ENCODE assay signal across 1 cellular context in the genomic region with DNA sequence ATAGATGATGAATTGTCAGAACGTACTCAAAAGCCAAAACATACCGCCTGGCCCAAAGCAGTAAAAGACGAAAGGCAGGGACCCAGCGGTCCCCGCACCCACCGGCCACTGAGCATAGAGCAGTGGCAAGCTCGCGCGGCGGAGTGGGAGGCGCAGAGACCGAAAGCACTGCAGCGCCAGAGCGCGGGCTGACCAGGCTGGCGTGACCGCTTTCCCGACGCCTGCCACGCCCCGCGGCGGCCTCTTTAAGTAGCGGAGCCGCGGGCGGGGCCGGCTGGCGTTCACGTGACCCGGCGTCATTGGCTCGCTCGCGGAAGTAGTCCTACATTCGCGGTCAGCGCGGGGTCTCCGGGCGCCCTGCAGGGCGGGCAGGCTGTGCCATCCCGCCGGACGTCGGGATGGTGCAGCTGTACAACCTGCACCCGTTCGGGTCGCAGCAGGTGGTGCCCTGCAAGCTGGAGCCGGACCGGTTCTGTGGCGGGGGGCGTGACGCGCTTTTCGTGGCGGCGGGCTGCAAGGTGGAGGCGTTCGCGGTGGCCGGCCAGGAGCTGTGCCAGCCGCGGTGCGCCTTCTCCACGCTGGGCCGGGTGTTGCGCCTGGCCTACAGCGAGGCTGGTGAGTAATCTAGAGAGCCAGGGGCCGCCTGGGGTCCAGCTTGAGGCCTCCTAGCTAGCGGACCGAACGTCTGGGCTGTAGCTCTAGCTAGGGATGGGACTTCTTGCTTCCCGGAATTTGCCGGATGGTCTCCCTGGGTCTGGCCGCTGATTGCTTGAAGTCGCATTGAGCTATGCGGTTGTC.
A peak's percentile ranks its signal among the peaks of the same experiment; 100 is the strongest.
TF ChIP-seq lines count a peak whose summit lies in the region.

A gene with protein sequence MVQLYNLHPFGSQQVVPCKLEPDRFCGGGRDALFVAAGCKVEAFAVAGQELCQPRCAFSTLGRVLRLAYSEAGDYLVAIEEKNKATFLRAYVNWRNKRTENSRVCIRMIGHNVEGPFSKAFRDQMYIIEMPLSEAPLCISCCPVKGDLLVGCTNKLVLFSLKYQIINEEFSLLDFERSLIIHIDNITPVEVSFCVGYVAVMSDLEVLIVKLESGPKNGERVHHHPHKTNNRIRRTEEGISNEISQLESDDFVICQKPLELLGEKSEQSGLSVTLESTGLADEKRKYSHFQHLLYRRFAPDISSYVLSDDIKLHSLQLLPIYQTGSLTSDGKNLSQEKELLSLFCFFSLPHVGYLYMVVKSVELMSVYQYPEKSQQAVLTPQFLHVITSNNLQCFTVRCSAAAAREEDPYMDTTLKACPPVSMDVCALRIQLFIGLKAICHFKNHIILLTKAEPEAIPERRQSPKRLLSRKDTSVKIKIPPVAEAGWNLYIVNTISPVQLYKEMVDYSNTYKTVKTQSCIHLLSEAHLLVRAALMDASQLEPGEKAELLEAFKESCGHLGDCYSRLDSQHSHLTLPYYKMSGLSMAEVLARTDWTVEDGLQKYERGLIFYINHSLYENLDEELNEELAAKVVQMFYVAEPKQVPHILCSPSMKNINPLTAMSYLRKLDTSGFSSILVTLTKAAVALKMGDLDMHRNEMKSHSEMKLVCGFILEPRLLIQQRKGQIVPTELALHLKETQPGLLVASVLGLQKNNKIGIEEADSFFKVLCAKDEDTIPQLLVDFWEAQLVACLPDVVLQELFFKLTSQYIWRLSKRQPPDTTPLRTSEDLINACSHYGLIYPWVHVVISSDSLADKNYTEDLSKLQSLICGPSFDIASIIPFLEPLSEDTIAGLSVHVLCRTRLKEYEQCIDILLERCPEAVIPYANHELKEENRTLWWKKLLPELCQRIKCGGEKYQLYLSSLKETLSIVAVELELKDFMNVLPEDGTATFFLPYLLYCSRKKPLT (plus strand): TSS at position 313 of the 798 bp plus-strand sequence. CDS start 86 bp downstream, at position 399.

TF ChIP-seq in WTC11, 78 proteins besides CTCF, POLR2A, EP300 and RAD21 (continued from another document and continues in another):
- TF ChIP-seq, protein P1, sequence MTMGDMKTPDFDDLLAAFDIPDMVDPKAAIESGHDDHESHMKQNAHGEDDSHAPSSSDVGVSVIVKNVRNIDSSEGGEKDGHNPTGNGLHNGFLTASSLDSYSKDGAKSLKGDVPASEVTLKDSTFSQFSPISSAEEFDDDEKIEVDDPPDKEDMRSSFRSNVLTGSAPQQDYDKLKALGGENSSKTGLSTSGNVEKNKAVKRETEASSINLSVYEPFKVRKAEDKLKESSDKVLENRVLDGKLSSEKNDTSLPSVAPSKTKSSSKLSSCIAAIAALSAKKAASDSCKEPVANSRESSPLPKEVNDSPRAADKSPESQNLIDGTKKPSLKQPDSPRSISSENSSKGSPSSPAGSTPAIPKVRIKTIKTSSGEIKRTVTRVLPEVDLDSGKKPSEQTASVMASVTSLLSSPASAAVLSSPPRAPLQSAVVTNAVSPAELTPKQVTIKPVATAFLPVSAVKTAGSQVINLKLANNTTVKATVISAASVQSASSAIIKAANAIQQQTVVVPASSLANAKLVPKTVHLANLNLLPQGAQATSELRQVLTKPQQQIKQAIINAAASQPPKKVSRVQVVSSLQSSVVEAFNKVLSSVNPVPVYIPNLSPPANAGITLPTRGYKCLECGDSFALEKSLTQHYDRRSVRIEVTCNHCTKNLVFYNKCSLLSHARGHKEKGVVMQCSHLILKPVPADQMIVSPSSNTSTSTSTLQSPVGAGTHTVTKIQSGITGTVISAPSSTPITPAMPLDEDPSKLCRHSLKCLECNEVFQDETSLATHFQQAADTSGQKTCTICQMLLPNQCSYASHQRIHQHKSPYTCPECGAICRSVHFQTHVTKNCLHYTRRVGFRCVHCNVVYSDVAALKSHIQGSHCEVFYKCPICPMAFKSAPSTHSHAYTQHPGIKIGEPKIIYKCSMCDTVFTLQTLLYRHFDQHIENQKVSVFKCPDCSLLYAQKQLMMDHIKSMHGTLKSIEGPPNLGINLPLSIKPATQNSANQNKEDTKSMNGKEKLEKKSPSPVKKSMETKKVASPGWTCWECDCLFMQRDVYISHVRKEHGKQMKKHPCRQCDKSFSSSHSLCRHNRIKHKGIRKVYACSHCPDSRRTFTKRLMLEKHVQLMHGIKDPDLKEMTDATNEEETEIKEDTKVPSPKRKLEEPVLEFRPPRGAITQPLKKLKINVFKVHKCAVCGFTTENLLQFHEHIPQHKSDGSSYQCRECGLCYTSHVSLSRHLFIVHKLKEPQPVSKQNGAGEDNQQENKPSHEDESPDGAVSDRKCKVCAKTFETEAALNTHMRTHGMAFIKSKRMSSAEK (CRISPR knock-in tag; IDR thresholded peaks at IDR 0.05; ENCODE audit: borderline replicate concordance): no peak
- TF ChIP-seq NR1H2 (CRISPR knock-in tag; IDR thresholded peaks at IDR 0.05): 0 out of 2 replicates have a peak, but pooled peaks have one; percentile 14
- TF ChIP-seq FOXP1 (CRISPR knock-in tag; IDR thresholded peaks at IDR 0.05; ENCODE audit: borderline replicate concordance): peak; percentile 97
- TF ChIP-seq, protein P2, sequence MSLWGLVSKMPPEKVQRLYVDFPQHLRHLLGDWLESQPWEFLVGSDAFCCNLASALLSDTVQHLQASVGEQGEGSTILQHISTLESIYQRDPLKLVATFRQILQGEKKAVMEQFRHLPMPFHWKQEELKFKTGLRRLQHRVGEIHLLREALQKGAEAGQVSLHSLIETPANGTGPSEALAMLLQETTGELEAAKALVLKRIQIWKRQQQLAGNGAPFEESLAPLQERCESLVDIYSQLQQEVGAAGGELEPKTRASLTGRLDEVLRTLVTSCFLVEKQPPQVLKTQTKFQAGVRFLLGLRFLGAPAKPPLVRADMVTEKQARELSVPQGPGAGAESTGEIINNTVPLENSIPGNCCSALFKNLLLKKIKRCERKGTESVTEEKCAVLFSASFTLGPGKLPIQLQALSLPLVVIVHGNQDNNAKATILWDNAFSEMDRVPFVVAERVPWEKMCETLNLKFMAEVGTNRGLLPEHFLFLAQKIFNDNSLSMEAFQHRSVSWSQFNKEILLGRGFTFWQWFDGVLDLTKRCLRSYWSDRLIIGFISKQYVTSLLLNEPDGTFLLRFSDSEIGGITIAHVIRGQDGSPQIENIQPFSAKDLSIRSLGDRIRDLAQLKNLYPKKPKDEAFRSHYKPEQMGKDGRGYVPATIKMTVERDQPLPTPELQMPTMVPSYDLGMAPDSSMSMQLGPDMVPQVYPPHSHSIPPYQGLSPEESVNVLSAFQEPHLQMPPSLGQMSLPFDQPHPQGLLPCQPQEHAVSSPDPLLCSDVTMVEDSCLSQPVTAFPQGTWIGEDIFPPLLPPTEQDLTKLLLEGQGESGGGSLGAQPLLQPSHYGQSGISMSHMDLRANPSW (CRISPR knock-in tag; conservative IDR thresholded peaks at IDR 0.05; ENCODE audit: low read depth): 0 out of 2 replicates have a peak, but pooled peaks have one; percentile 32
- TF ChIP-seq FOXK1 (CRISPR knock-in tag; IDR thresholded peaks at IDR 0.05): peak; percentile 43
- TF ChIP-seq, protein P3, sequence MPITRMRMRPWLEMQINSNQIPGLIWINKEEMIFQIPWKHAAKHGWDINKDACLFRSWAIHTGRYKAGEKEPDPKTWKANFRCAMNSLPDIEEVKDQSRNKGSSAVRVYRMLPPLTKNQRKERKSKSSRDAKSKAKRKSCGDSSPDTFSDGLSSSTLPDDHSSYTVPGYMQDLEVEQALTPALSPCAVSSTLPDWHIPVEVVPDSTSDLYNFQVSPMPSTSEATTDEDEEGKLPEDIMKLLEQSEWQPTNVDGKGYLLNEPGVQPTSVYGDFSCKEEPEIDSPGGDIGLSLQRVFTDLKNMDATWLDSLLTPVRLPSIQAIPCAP (CRISPR knock-in tag; IDR thresholded peaks at IDR 0.05): peak; percentile 81
- peak; percentile 59; the same call in 1 of the 2 replicates for TF ChIP-seq GABPB1 (CRISPR knock-in tag; IDR thresholded peaks at IDR 0.05)
- TF ChIP-seq CBFB (CRISPR knock-in tag; IDR thresholded peaks at IDR 0.05; ENCODE audit: low read depth): no peak
- TF ChIP-seq, protein P4, sequence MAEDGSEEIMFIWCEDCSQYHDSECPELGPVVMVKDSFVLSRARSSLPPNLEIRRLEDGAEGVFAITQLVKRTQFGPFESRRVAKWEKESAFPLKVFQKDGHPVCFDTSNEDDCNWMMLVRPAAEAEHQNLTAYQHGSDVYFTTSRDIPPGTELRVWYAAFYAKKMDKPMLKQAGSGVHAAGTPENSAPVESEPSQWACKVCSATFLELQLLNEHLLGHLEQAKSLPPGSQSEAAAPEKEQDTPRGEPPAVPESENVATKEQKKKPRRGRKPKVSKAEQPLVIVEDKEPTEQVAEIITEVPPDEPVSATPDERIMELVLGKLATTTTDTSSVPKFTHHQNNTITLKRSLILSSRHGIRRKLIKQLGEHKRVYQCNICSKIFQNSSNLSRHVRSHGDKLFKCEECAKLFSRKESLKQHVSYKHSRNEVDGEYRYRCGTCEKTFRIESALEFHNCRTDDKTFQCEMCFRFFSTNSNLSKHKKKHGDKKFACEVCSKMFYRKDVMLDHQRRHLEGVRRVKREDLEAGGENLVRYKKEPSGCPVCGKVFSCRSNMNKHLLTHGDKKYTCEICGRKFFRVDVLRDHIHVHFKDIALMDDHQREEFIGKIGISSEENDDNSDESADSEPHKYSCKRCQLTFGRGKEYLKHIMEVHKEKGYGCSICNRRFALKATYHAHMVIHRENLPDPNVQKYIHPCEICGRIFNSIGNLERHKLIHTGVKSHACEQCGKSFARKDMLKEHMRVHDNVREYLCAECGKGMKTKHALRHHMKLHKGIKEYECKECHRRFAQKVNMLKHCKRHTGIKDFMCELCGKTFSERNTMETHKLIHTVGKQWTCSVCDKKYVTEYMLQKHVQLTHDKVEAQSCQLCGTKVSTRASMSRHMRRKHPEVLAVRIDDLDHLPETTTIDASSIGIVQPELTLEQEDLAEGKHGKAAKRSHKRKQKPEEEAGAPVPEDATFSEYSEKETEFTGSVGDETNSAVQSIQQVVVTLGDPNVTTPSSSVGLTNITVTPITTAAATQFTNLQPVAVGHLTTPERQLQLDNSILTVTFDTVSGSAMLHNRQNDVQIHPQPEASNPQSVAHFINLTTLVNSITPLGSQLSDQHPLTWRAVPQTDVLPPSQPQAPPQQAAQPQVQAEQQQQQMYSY (CRISPR knock-in tag; IDR thresholded peaks at IDR 0.05): no peak
- no peak for TF ChIP-seq NFYB (CRISPR knock-in tag; conservative IDR thresholded peaks at IDR 0.05; ENCODE audit: low read depth)
- peak; percentile 93; the same call in 1 of the 2 replicates for TF ChIP-seq ZNF138 (CRISPR knock-in tag; conservative IDR thresholded peaks at IDR 0.05)
- TF ChIP-seq NFATC4 (CRISPR knock-in tag; IDR thresholded peaks at IDR 0.05): no peak
- TF ChIP-seq ATF1 (CRISPR knock-in tag; IDR thresholded peaks at IDR 0.05): peak; percentile 74; the same call in 1 of the 2 replicates
- no peak for TF ChIP-seq PRRX2 (CRISPR knock-in tag; IDR thresholded peaks at IDR 0.05)
- no peak for TF ChIP-seq NR3C1 (CRISPR knock-in tag; conservative IDR thresholded peaks at IDR 0.05; ENCODE audit: low read depth)
- 0 out of 2 replicates have a peak, but pooled peaks have one; percentile 56 for TF ChIP-seq ESRRA (CRISPR knock-in tag; IDR thresholded peaks at IDR 0.05; ENCODE audit: borderline replicate concordance)
- TF ChIP-seq, protein P5, sequence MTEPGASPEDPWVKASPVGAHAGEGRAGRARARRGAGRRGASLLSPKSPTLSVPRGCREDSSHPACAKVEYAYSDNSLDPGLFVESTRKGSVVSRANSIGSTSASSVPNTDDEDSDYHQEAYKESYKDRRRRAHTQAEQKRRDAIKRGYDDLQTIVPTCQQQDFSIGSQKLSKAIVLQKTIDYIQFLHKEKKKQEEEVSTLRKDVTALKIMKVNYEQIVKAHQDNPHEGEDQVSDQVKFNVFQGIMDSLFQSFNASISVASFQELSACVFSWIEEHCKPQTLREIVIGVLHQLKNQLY (CRISPR knock-in tag; IDR thresholded peaks at IDR 0.05): peak; percentile 84; the same call in 1 of the 2 replicates
- TF ChIP-seq SOX15 (CRISPR knock-in tag; IDR thresholded peaks at IDR 0.05): no peak
- TF ChIP-seq SMAD4 (CRISPR knock-in tag; IDR thresholded peaks at IDR 0.05): peak; percentile 15; the same call in 1 of the 2 replicates
- TF ChIP-seq, protein P6, sequence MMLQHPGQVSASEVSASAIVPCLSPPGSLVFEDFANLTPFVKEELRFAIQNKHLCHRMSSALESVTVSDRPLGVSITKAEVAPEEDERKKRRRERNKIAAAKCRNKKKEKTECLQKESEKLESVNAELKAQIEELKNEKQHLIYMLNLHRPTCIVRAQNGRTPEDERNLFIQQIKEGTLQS (CRISPR knock-in tag; conservative IDR thresholded peaks at IDR 0.05): no peak
- TF ChIP-seq, protein P7, sequence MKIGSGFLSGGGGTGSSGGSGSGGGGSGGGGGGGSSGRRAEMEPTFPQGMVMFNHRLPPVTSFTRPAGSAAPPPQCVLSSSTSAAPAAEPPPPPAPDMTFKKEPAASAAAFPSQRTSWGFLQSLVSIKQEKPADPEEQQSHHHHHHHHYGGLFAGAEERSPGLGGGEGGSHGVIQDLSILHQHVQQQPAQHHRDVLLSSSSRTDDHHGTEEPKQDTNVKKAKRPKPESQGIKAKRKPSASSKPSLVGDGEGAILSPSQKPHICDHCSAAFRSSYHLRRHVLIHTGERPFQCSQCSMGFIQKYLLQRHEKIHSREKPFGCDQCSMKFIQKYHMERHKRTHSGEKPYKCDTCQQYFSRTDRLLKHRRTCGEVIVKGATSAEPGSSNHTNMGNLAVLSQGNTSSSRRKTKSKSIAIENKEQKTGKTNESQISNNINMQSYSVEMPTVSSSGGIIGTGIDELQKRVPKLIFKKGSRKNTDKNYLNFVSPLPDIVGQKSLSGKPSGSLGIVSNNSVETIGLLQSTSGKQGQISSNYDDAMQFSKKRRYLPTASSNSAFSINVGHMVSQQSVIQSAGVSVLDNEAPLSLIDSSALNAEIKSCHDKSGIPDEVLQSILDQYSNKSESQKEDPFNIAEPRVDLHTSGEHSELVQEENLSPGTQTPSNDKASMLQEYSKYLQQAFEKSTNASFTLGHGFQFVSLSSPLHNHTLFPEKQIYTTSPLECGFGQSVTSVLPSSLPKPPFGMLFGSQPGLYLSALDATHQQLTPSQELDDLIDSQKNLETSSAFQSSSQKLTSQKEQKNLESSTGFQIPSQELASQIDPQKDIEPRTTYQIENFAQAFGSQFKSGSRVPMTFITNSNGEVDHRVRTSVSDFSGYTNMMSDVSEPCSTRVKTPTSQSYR (CRISPR knock-in tag; IDR thresholded peaks at IDR 0.05): peak; percentile 85
- 0 out of 2 replicates have a peak, but pooled peaks have one; percentile 17 for TF ChIP-seq GTF2I (CRISPR knock-in tag; conservative IDR thresholded peaks at IDR 0.05)
- 0 out of 2 replicates have a peak, but pooled peaks have one; percentile 72 for TF ChIP-seq TEAD1 (CRISPR knock-in tag; IDR thresholded peaks at IDR 0.05)
- TF ChIP-seq TCF7 (CRISPR knock-in tag; IDR thresholded peaks at IDR 0.05; ENCODE audit: low read depth): no peak
- peak; percentile 82 for TF ChIP-seq ETV6 (CRISPR knock-in tag; IDR thresholded peaks at IDR 0.05)
- TF ChIP-seq, protein P8, sequence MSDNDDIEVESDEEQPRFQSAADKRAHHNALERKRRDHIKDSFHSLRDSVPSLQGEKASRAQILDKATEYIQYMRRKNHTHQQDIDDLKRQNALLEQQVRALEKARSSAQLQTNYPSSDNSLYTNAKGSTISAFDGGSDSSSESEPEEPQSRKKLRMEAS (CRISPR knock-in tag; IDR thresholded peaks at IDR 0.05): peak; percentile 90
- TF ChIP-seq, protein P9, sequence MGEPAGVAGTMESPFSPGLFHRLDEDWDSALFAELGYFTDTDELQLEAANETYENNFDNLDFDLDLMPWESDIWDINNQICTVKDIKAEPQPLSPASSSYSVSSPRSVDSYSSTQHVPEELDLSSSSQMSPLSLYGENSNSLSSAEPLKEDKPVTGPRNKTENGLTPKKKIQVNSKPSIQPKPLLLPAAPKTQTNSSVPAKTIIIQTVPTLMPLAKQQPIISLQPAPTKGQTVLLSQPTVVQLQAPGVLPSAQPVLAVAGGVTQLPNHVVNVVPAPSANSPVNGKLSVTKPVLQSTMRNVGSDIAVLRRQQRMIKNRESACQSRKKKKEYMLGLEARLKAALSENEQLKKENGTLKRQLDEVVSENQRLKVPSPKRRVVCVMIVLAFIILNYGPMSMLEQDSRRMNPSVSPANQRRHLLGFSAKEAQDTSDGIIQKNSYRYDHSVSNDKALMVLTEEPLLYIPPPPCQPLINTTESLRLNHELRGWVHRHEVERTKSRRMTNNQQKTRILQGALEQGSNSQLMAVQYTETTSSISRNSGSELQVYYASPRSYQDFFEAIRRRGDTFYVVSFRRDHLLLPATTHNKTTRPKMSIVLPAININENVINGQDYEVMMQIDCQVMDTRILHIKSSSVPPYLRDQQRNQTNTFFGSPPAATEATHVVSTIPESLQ (CRISPR knock-in tag; IDR thresholded peaks at IDR 0.05): no peak
- TF ChIP-seq JAZF1 (CRISPR knock-in tag; IDR thresholded peaks at IDR 0.05): no peak
- no peak for TF ChIP-seq ZNF232 (CRISPR knock-in tag; IDR thresholded peaks at IDR 0.05)
